Comparison of ENCODE assay signal across 23 cellular contexts in the genomic region with DNA sequence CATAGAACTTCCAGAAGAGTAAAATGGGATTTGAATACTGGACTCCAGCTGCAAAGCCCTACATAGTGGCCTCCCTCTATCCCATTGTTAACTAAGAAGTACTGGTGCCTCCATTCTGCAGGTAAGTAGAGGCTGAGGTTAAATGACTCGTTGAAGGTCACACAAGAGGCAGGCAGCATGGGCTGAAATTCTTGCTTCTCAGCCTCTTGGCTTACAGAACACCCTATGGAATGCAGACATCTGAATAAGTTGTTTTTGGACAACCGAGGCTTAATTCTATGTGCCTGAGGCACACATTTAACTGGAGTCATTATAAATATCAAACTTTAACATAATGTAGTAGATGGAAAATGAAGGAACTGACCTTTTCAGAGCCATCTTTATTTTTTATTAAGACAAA.
"Had no signal": no experiment of that assay in that cellular context is flagged by ENCODE, and none has a peak within 500 bp of the region (broad histone marks: within the 10 kb centered on the region; RNA-seq: fewer than 3 reads in every experiment).

No MANE protein-coding gene starts in this region.

- H3K9me3 Mint-ChIP-seq: naive thymus-derived CD8-positive, alpha-beta T cell; stimulated activated naive B cell treated with anti-CD40 and anti-IgM and Interleukin-4, amounts not matched to agents 10 μg/mL and 1 μg/mL and 100 μg/mL, for 72 hours; stimulated activated naive CD8-positive, alpha-beta T cell treated with anti-CD3 and anti-CD28 coated beads, Interleukin-15, amount 100 ng/mL, for 72 hours had no signal

- DNase-seq: effector memory CD4-positive, alpha-beta T cell; heart left ventricle; hippocampal formation; mammary epithelial cell; mucosa of descending colon; naive thymus-derived CD8-positive, alpha-beta T cell; posterior cingulate gyrus; sigmoid colon; stimulated activated CD4-positive, alpha-beta T cell treated with anti-CD3 and anti-CD28 coated beads, Interleukin-2, amount 100 ng/mL, for 24 hours; stimulated activated CD4-positive, alpha-beta T cell treated with anti-CD3 and anti-CD28 coated beads, Interleukin-4, amount 100 ng/mL, for 4 hours; stimulated activated naive B cell treated with anti-CD40 and anti-IgM and Interleukin-4, amounts not matched to agents 10 μg/mL and 1 μg/mL and 100 μg/mL, for 72 hours; stimulated activated naive CD8-positive, alpha-beta T cell treated with anti-CD3 and anti-CD28 coated beads, Interleukin-15, amount 100 ng/mL, for 72 hours; testis; upper lobe of right lung had no signal

- H3K27ac Mint-ChIP-seq: naive thymus-derived CD8-positive, alpha-beta T cell; stimulated activated naive CD8-positive, alpha-beta T cell treated with anti-CD3 and anti-CD28 coated beads, Interleukin-15, amount 100 ng/mL, for 72 hours had no signal

- FAIRE-seq: endometrium, frontal cortex, islet of Langerhans had no signal

- H3K36me3 ChIP-seq: neutrophil, sigmoid colon, upper lobe of right lung, vagina had no signal

- ATAC-seq: esophagus mucosa; heart left ventricle; left lobe of liver; mucosa of descending colon; naive thymus-derived CD8-positive, alpha-beta T cell; stimulated activated naive B cell treated with anti-CD40 and anti-IgM and Interleukin-4, amounts not matched to agents 10 μg/mL and 1 μg/mL and 100 μg/mL, for 72 hours; stimulated activated naive CD8-positive, alpha-beta T cell treated with anti-CD3 and anti-CD28 coated beads, Interleukin-15, amount 100 ng/mL, for 72 hours; upper lobe of right lung had no signal

- H3K27me3 ChIP-seq: heart left ventricle, neutrophil, sigmoid colon, testis, tibial nerve, upper lobe of right lung, vagina had no signal

- H3K27me3 Mint-ChIP-seq: naive thymus-derived CD8-positive, alpha-beta T cell; stimulated activated naive B cell treated with anti-CD40 and anti-IgM and Interleukin-4, amounts not matched to agents 10 μg/mL and 1 μg/mL and 100 μg/mL, for 72 hours; stimulated activated naive CD8-positive, alpha-beta T cell treated with anti-CD3 and anti-CD28 coated beads, Interleukin-15, amount 100 ng/mL, for 72 hours had no signal

- H3K27ac ChIP-seq: heart left ventricle, neutrophil, sigmoid colon, skin epidermis, testis, tibial nerve, upper lobe of right lung, vagina had no signal

- H3K9me3 ChIP-seq: heart left ventricle, mucosa of descending colon, neutrophil, sigmoid colon, testis, tibial nerve, upper lobe of right lung, vagina had no signal

- H3K4me3 Mint-ChIP-seq: naive thymus-derived CD8-positive, alpha-beta T cell; stimulated activated naive B cell treated with anti-CD40 and anti-IgM and Interleukin-4, amounts not matched to agents 10 μg/mL and 1 μg/mL and 100 μg/mL, for 72 hours; stimulated activated naive CD8-positive, alpha-beta T cell treated with anti-CD3 and anti-CD28 coated beads, Interleukin-15, amount 100 ng/mL, for 72 hours had no signal

- H3K4me3 ChIP-seq: heart left ventricle, mucosa of descending colon, sigmoid colon, skin epidermis, testis, tibial nerve, upper lobe of right lung, vagina had no signal
